ENCODE assay signal across 21 cellular contexts in genomic region chr11:2134022-2135010, GRCh38. TPM values are rescaled to one million over a fixed set of nuclear protein-coding genes. Genes with fewer than 3 reads are reported as not detected.
"Had no signal": no experiment of that assay in that cellular context is flagged by ENCODE, and none has a peak within 500 bp of the region (broad histone marks: within the 10 kb centered on the region; RNA-seq: fewer than 3 reads in every experiment).

No MANE protein-coding gene starts in this region.

- H3K4me3 Mint-ChIP-seq: activated CD8-positive, alpha-beta T cell treated with anti-CD3 and anti-CD28 coated beads, Interleukin-2, amount 10 ng/mL, durations not matched to agents 7 days and 5 days; activated T-helper 1 cell treated with anti-CD3 and anti-CD28 coated beads, Interleukin-12 subunit alpha, Interleukin-12 subunit beta, Interleukin-2, Interleukin-4 antibody, amounts not matched to agents 30 ng/mL and 10 ng/mL and 1 ng/mL, durations not matched to agents 14 hours and 24 hours and 36 hours; WTC11 had no signal

- DNase-seq: activated CD8-positive, alpha-beta memory T cell treated with anti-CD3 and anti-CD28 coated beads, Interleukin-2, amount 50 U/mL, for 4 hours; activated CD8-positive, alpha-beta T cell treated with anti-CD3 and anti-CD28 coated beads, Interleukin-2, amount 10 ng/mL, durations not matched to agents 7 days and 5 days; activated naive CD4-positive, alpha-beta T cell; anterior cingulate cortex; dermis blood vessel endothelial cell; left cardiac atrium; naive B cell; stimulated activated naive CD8-positive, alpha-beta T cell treated with anti-CD3 and anti-CD28 coated beads, Interleukin-15, Interleukin-2, amounts not matched to agents 100 U/mL and 50 U/mL, for 24 hours; transverse colon had no signal

- H3K4me3 ChIP-seq: breast epithelium, transverse colon had no signal

- FAIRE-seq: frontal cortex, TTC549 had no signal

- H3K36me3 ChIP-seq: breast epithelium, neutrophil, transverse colon had no signal

- H3K9me3 ChIP-seq: breast epithelium, heart left ventricle, neutrophil, transverse colon had no signal

- H3K36me3 Mint-ChIP-seq: WTC11 had no signal

- ATAC-seq: activated CD8-positive, alpha-beta T cell treated with anti-CD3 and anti-CD28 coated beads, Interleukin-2, amount 10 ng/mL, durations not matched to agents 7 days and 5 days; heart left ventricle; left cardiac atrium; stimulated activated naive CD8-positive, alpha-beta T cell treated with anti-CD3 and anti-CD28 coated beads, Interleukin-15, Interleukin-2, amounts not matched to agents 100 U/mL and 50 U/mL, for 24 hours; WTC11 had no signal

- H3K27ac Mint-ChIP-seq: activated CD8-positive, alpha-beta T cell treated with anti-CD3 and anti-CD28 coated beads, Interleukin-2, amount 10 ng/mL, durations not matched to agents 7 days and 5 days; activated T-helper 1 cell treated with anti-CD3 and anti-CD28 coated beads, Interleukin-12 subunit alpha, Interleukin-12 subunit beta, Interleukin-2, Interleukin-4 antibody, amounts not matched to agents 30 ng/mL and 10 ng/mL and 1 ng/mL, durations not matched to agents 14 hours and 24 hours and 36 hours; naive B cell; WTC11 had no signal

- H3K27ac ChIP-seq: breast epithelium, epithelial cell of prostate, heart left ventricle, neutrophil, transverse colon had no signal

RNA-seq across cellular contexts. Expression of gene IGF2, which starts 4.9 kb away (rescaled TPM):
- total RNA-seq: activated CD8-positive, alpha-beta T cell treated with anti-CD3 and anti-CD28 coated beads, Interleukin-2, amount 10 ng/mL, durations not matched to agents 7 days and 5 days; T-helper 2 cell treated with Interferon-gamma antibody and Interleukin-4, amounts not matched to agents 100 ng/mL and 5 ng/mL, for 36 hours had no signal

RNA-seq across cellular contexts. Expression of gene INS, which starts 26.7 kb away (rescaled TPM):
- total RNA-seq: activated CD8-positive, alpha-beta T cell treated with anti-CD3 and anti-CD28 coated beads, Interleukin-2, amount 10 ng/mL, durations not matched to agents 7 days and 5 days; activated T-helper 1 cell treated with anti-CD3 and anti-CD28 coated beads, Interleukin-12 subunit alpha, Interleukin-12 subunit beta, Interleukin-2, Interleukin-4 antibody, amounts not matched to agents 30 ng/mL and 10 ng/mL and 1 ng/mL, durations not matched to agents 14 hours and 24 hours and 36 hours; breast epithelium; cerebellum; dermis blood vessel endothelial cell; fibroblast of lung; frontal cortex; left cardiac atrium; lung microvascular endothelial cell; T-helper 2 cell treated with Interferon-gamma antibody and Interleukin-4, amounts not matched to agents 100 ng/mL and 5 ng/mL, for 36 hours; transverse colon; WTC11 had no signal
- polyA plus RNA-seq: fibroblast of lung had no signal

RNA-seq across cellular contexts. Expression of gene TH, which starts 37.3 kb away (rescaled TPM):
- total RNA-seq: activated CD8-positive, alpha-beta T cell treated with anti-CD3 and anti-CD28 coated beads, Interleukin-2, amount 10 ng/mL, durations not matched to agents 7 days and 5 days; activated T-helper 1 cell treated with anti-CD3 and anti-CD28 coated beads, Interleukin-12 subunit alpha, Interleukin-12 subunit beta, Interleukin-2, Interleukin-4 antibody, amounts not matched to agents 30 ng/mL and 10 ng/mL and 1 ng/mL, durations not matched to agents 14 hours and 24 hours and 36 hours; breast epithelium; dermis blood vessel endothelial cell; heart left ventricle; left cardiac atrium; T-helper 2 cell treated with Interferon-gamma antibody and Interleukin-4, amounts not matched to agents 100 ng/mL and 5 ng/mL, for 36 hours; transverse colon; WTC11 had no signal
- polyA plus RNA-seq: fibroblast of lung had no signal
